ENCODE assay signal across 12 cellular contexts in genomic region chr6:87724994-87725811, GRCh38. TPM values are rescaled to one million over a fixed set of nuclear protein-coding genes. Genes with fewer than 3 reads are reported as not detected.
DNase-seq lines count a peak whose midpoint lies in the region; ATAC-seq and TF ChIP-seq lines count a peak whose summit lies in the region.
"Had no signal": no experiment of that assay in that cellular context is flagged by ENCODE, and none has a peak within 500 bp of the region (broad histone marks: within the 10 kb centered on the region; RNA-seq: fewer than 3 reads in every experiment).

No MANE protein-coding gene starts in this region.

- H3K4me1 ChIP-seq in CD4-positive, alpha-beta memory T cell (ENCODE audit: insufficient read depth, low read length): peaks cover 28% of the 10 kb centered on the region
- H3K4me1 ChIP-seq: BLaER1 had no signal

- H3K9me3 ChIP-seq in CD4-positive, alpha-beta memory T cell (ENCODE audit: control insufficient read depth in 1 of 2, low read length in 2 of 2): no peaks in the 10 kb centered on the region
- H3K9me3 ChIP-seq in SU-DHL-6 (ENCODE audit: insufficient read depth, low read length): no peaks in the 10 kb centered on the region
- H3K9me3 ChIP-seq: BLaER1 had no signal

- H3K4me2 ChIP-seq in SU-DHL-6 (ENCODE audit: low read depth, low read length, poor library complexity, severe bottlenecking): peak overlapping the region; percentile 43
- H3K4me2 ChIP-seq: BLaER1 had no signal

- H3K27ac ChIP-seq in CD4-positive, alpha-beta memory T cell (ENCODE audit: low read depth, low read length): no peak overlapping the region
- peak overlapping the region; percentile 79 for H3K27ac ChIP-seq in SU-DHL-6 (ENCODE audit: low read depth, low read length)
- H3K27ac ChIP-seq: BLaER1, foreskin keratinocyte had no signal

- no peaks in the 10 kb centered on the region for H3K27me3 Mint-ChIP-seq in CD4-positive, alpha-beta memory T cell
- H3K27me3 Mint-ChIP-seq in glutamatergic neuron (ENCODE audit: unreplicated experiment): no peaks in the 10 kb centered on the region

- peak overlapping the region; percentile 7 to 83 (median 57) for H3K27ac Mint-ChIP-seq in CD4-positive, alpha-beta memory T cell
- H3K27ac Mint-ChIP-seq in glutamatergic neuron (ENCODE audit: unreplicated experiment): no peak overlapping the region
- H3K27ac Mint-ChIP-seq: nephron progenitor cell had no signal

- H3K36me3 Mint-ChIP-seq in CD4-positive, alpha-beta memory T cell: no peaks in the 10 kb centered on the region
- H3K36me3 Mint-ChIP-seq in glutamatergic neuron (ENCODE audit: unreplicated experiment): no peaks in the 10 kb centered on the region

- no peaks in the 10 kb centered on the region for H3K9me2 ChIP-seq in SU-DHL-6 (replicated peaks; ENCODE audit: insufficient read depth, low read length)

- peaks cover 0 to 2% (median 0%) of the 10 kb centered on the region in 8 donors for H3K9me3 Mint-ChIP-seq in CD4-positive, alpha-beta memory T cell
- H3K9me3 Mint-ChIP-seq in glutamatergic neuron (ENCODE audit: unreplicated experiment): no peaks in the 10 kb centered on the region
- H3K9me3 Mint-ChIP-seq: nephron progenitor cell had no signal

- intact Hi-C loops in CD4-positive, alpha-beta memory T cell (cut with micrococcal nuclease): loop anchor here (2.0 kb wide), 1 partner anchor 22 kb away; the partner anchor contains the start of gene AKIRIN2
- intact Hi-C loops in posterior vena cava (cut with DNase I): no loop called here

- POLR2A ChIA-PET in CD4-positive, alpha-beta memory T cell (lab: Charles Lee; ENCODE audit: partially characterized antibody): interaction anchor here (0.8 to 1.0 kb wide), 3 partner anchors 11 to 23 kb away, joined by 3 to 6 read pairs (median 3); partner anchors contain the start of gene AKIRIN2

- peak overlapping the region; percentile 13; the same call in 1 of the 2 replicates for H3K9ac ChIP-seq in SU-DHL-6 (ENCODE audit: low read length)
- H3K9ac ChIP-seq: BLaER1 had no signal

- DNase-seq in CD4-positive, alpha-beta memory T cell: no peak
- DNase-seq in posterior vena cava (ENCODE audit: low spot score) (no peak), GM19238 (ENCODE audit: insufficient read length, low spot score) (no peak), hepatic stellate cell (ENCODE audit: low spot score) (no peak), glutamatergic neuron (no peak)
- DNase-seq: foreskin keratinocyte, nephron progenitor cell, SW 1271 had no signal

- no peak overlapping the region for H3K4me3 ChIP-seq in CD4-positive, alpha-beta memory T cell (ENCODE audit: low read length in 2 of 2)
- H3K4me3 ChIP-seq in SU-DHL-6 (ENCODE audit: insufficient read depth, low read length, poor library complexity, severe bottlenecking): no peak overlapping the region
- H3K4me3 ChIP-seq: BLaER1 had no signal

- H3K27me3 ChIP-seq in CD4-positive, alpha-beta memory T cell (ENCODE audit: insufficient read depth, low read length): no peaks in the 10 kb centered on the region
- H3K27me3 ChIP-seq in SU-DHL-6 (ENCODE audit: low read length): no peaks in the 10 kb centered on the region
- H3K27me3 ChIP-seq: BLaER1, foreskin keratinocyte had no signal

- H3K4me3 Mint-ChIP-seq in CD4-positive, alpha-beta memory T cell: peak overlapping the region in 7 of 8 donors; percentile 2 to 76 (median 35)
- H3K4me3 Mint-ChIP-seq in glutamatergic neuron (ENCODE audit: unreplicated experiment): no peak overlapping the region
- H3K4me3 Mint-ChIP-seq: nephron progenitor cell had no signal

- H3K79me2 ChIP-seq in SU-DHL-6 (ENCODE audit: insufficient read depth, low read length): no peaks in the 10 kb centered on the region

- H3K4me1 Mint-ChIP-seq in CD4-positive, alpha-beta memory T cell: peaks cover 24 to 51% (median 34%) of the 10 kb centered on the region in 4 donors
- peaks cover 5% of the 10 kb centered on the region for H3K4me1 Mint-ChIP-seq in glutamatergic neuron (ENCODE audit: low read depth, unreplicated experiment)

- peaks cover 27% of the 10 kb centered on the region for H3F3A ChIP-seq in SU-DHL-6 (ENCODE audit: insufficient read depth)

- H4K20me1 ChIP-seq in SU-DHL-6 (ENCODE audit: low read depth, low read length): no peaks in the 10 kb centered on the region
- H4K20me1 ChIP-seq: BLaER1 had no signal

- TF ChIP-seq CTCF in SU-DHL-6 (IDR thresholded peaks at IDR 0.05; ENCODE audit: insufficient read depth, low read length, poor library complexity, severe bottlenecking) (no peak), glutamatergic neuron (IDR thresholded peaks at IDR 0.05; ENCODE audit: partially characterized antibody, unreplicated experiment) (no peak)

- CTCF ChIA-PET in CD4-positive, alpha-beta memory T cell (lab: Charles Lee; ENCODE audit: partially characterized antibody): interaction anchor here (0.7 kb wide), 1 partner anchor 26 kb away, joined by 3 read pairs; no protein-coding TSS in a partner anchor

- no peaks in the 10 kb centered on the region for H3K36me3 ChIP-seq in CD4-positive, alpha-beta memory T cell (ENCODE audit: insufficient read depth, low read length)
- H3K36me3 ChIP-seq in SU-DHL-6 (ENCODE audit: low read length): no peaks in the 10 kb centered on the region
- H3K36me3 ChIP-seq: BLaER1 had no signal

- ATAC-seq in GM19328 (IDR thresholded peaks at IDR 0.05; ENCODE audit: unreplicated experiment): peak; percentile 71
- peak; percentile 78 for ATAC-seq in HG02973 (IDR thresholded peaks at IDR 0.05; ENCODE audit: unreplicated experiment)
- ATAC-seq: foreskin keratinocyte had no signal

- H2AFZ ChIP-seq in SU-DHL-6 (ENCODE audit: low read depth, low read length, severe bottlenecking): peak overlapping the region; percentile 55

RNA-seq across cellular contexts. Expression of gene AKIRIN2, which starts 23.2 kb away (rescaled TPM):
- total RNA-seq in CD4-positive, alpha-beta memory T cell: 10 to 100 TPM; 68.6 to 69.8 TPM
- 10 to 100 TPM; 49.3 to 51.7 TPM for polyA plus RNA-seq in CD4-positive, alpha-beta memory T cell
- total RNA-seq in posterior vena cava (10 to 100 TPM; 32.7 to 38.0 TPM), glutamatergic neuron (ENCODE audit: unreplicated experiment) (167 TPM)
